Comparison of ENCODE assay signal across 20 cellular contexts in the genomic region with DNA sequence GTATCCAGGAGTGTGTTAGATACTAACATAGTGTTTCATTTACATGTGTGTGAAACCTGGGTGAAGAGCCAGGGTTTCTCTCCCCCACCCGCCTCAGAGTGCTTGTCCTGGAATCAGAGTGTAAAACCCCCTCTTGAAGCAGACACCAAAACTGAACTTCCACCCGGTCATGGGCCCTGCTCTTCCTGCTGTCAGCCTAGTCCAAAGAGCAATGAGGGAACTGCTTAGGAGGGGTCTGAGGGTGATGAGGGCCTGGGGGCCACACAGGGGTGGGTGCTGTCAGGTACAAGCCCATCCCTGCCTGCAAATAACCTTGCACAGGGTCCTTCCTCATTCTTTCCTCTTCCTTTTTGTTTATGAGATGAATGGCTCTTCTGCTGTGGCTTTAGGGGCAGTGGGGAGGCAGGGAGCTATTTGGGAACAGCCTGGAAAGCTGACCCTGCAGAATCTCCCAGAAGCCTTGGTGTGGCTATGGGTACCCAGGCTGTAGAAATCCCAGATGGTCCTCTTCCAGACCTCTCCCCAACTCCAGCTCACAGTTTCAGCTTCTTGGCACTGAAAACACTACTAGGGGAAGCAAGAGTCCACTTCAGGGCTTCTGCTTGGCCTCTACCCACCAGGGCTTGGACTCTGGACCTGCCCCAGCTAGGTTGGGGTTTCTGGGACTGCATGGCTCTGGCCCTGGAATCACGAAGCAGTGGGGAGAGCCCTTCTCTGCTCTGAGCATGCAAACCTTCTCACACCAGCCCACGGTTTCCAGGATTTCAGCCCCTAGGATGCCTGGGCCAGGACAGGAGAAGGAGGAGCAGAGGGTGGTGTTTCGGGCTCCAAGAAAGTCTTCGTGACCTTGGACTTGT. TPM values are rescaled to one million over a fixed set of nuclear protein-coding genes. Genes with fewer than 3 reads are reported as not detected.
"Had no signal": no experiment of that assay in that cellular context is flagged by ENCODE, and none has a peak within 500 bp of the region (broad histone marks: within the 10 kb centered on the region; RNA-seq: fewer than 3 reads in every experiment).

No MANE protein-coding gene starts in this region.

- H3K9me3 ChIP-seq: body of pancreas, gastroesophageal sphincter, heart right ventricle, tibial artery, uterus had no signal

- H3K4me3 ChIP-seq: body of pancreas, gastroesophageal sphincter, tibial artery, uterus had no signal

- H3K27me3 Mint-ChIP-seq: activated naive CD4-positive, alpha-beta T cell treated with anti-CD3 and anti-CD28 coated beads, Interleukin-2, amount 50 U/mL, for 24 hours; T-helper 17 cell had no signal

- ATAC-seq: activated CD4-positive, CD25-positive, alpha-beta regulatory T cell treated with anti-CD3 and anti-CD28 coated beads, Interleukin-2, amount 50 U/mL, for 24 hours; body of pancreas; gastroesophageal sphincter; natural killer cell; T-helper 17 cell had no signal

- H3K27ac ChIP-seq: body of pancreas, tibial artery, uterus had no signal

- H3K27me3 ChIP-seq: body of pancreas, uterus had no signal

- H3K4me1 ChIP-seq: uterus had no signal

- H3K27ac Mint-ChIP-seq: activated naive CD4-positive, alpha-beta T cell treated with anti-CD3 and anti-CD28 coated beads, Interleukin-2, amount 50 U/mL, for 24 hours; natural killer cell; T-helper 17 cell had no signal

- H3K4me3 Mint-ChIP-seq: activated naive CD4-positive, alpha-beta T cell treated with anti-CD3 and anti-CD28 coated beads, Interleukin-2, amount 50 U/mL, for 24 hours; natural killer cell had no signal

- H3K36me3 Mint-ChIP-seq: activated naive CD4-positive, alpha-beta T cell treated with anti-CD3 and anti-CD28 coated beads, Interleukin-2, amount 50 U/mL, for 24 hours; natural killer cell had no signal

- H3K36me3 ChIP-seq: tibial artery, uterus had no signal

- H3K9me3 Mint-ChIP-seq: activated naive CD4-positive, alpha-beta T cell treated with anti-CD3 and anti-CD28 coated beads, Interleukin-2, amount 50 U/mL, for 24 hours; natural killer cell had no signal

- DNase-seq: activated CD4-positive, alpha-beta T cell treated with anti-CD3 and anti-CD28 coated beads, Interleukin-2, amount 50 U/mL, for 4 hours; activated T-cell treated with anti-CD3 and anti-CD28 coated beads for 4 hours; amniotic stem cell; body of pancreas; caudate nucleus; heart right ventricle; left cardiac atrium; mesenchymal stem cell; natural killer cell; nucleus accumbens; retina; stimulated activated CD4-positive, alpha-beta T cell treated with anti-CD3 and anti-CD28 coated beads, Interleukin-4, amount 100 ng/mL, for 1 hour; stimulated activated naive CD4-positive, alpha-beta T cell; T-helper 17 cell; tibial artery; uterus had no signal

RNA-seq across cellular contexts. Expression of gene BATF2, which starts 8.5 kb away (rescaled TPM):
- total RNA-seq: T-helper 17 cell had no signal

RNA-seq across cellular contexts. Expression of gene MAJIN, which starts 16.3 kb away (rescaled TPM):
- total RNA-seq: gastroesophageal sphincter, heart right ventricle, left cardiac atrium, natural killer cell, subcutaneous adipose tissue, T-helper 17 cell had no signal

RNA-seq across cellular contexts. Expression of gene GPHA2, which starts 52.5 kb away (rescaled TPM):
- total RNA-seq: gastroesophageal sphincter, heart right ventricle, left cardiac atrium, natural killer cell, subcutaneous adipose tissue, T-helper 17 cell, uterus had no signal
